In the genomic region with DNA sequence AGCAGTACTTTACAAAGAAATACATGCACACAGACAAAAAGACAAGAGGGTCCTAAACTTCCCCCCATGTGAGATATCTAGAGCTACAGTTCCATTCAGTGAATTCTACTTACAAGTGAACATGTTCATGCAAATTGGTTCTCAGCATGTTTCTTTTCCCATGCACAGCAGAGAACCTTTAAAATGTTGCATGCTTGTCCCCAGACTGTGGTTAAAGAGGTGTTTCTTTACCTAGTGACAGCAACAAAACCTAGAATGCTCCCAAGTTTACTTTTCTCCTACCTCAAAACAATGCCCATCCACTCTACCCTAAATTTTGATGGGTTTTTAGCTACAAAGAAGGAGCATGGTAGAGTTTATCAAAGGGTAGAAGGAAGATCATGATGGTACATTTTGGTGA, we compare ENCODE assay signal across 17 cellular contexts. TPM values are rescaled to one million over a fixed set of nuclear protein-coding genes. Genes with fewer than 3 reads are reported as not detected.
DNase-seq lines count a peak whose midpoint lies in the region; ATAC-seq and TF ChIP-seq lines count a peak whose summit lies in the region.
"Had no signal": no experiment of that assay in that cellular context is flagged by ENCODE, and none has a peak within 500 bp of the region (broad histone marks: within the 10 kb centered on the region; RNA-seq: fewer than 3 reads in every experiment).

No MANE protein-coding gene starts in this region.

- peaks cover 100% of the 10 kb centered on the region for H3K36me3 ChIP-seq in GM23248 (ENCODE audit: low read depth)
- peaks cover 100% of the 10 kb centered on the region for H3K36me3 ChIP-seq in RWPE2 (ENCODE audit: low read depth)

- no peaks in the 10 kb centered on the region for H3K27me3 Mint-ChIP-seq in endothelial cell (ENCODE audit: unreplicated experiment)
- H3K27me3 Mint-ChIP-seq in progenitor cell of endocrine pancreas = no peaks in the 10 kb centered on the region
- no peaks in the 10 kb centered on the region for H3K27me3 Mint-ChIP-seq in activated CD8-positive, alpha-beta T cell treated with anti-CD3 and anti-CD28 coated beads, Interleukin-2, amount 10 ng/mL, durations not matched to agents 7 days and 5 days (ENCODE audit: low read depth)

- POLR2A ChIA-PET in activated CD8-positive, alpha-beta T cell treated with anti-CD3 and anti-CD28 coated beads, Interleukin-2, amount 10 ng/mL, durations not matched to agents 7 days and 5 days (lab: Charles Lee) = no interaction called here

- H3K27ac ChIP-seq in GM23248 (peak overlapping the region; percentile 68), RWPE2 (ENCODE audit: poor library complexity, severe bottlenecking) (peak overlapping the region; percentile 14)
- H3K27ac ChIP-seq: HL-60 had no signal

- H3K4me1 Mint-ChIP-seq in endothelial cell (ENCODE audit: unreplicated experiment) = no peaks in the 10 kb centered on the region
- peaks cover 5% of the 10 kb centered on the region for H3K4me1 Mint-ChIP-seq in progenitor cell of endocrine pancreas (ENCODE audit: low read depth)
- H3K4me1 Mint-ChIP-seq in activated CD8-positive, alpha-beta T cell treated with anti-CD3 and anti-CD28 coated beads, Interleukin-2, amount 10 ng/mL, durations not matched to agents 7 days and 5 days (ENCODE audit: low read depth) = no peaks in the 10 kb centered on the region

- peaks cover 33% of the 10 kb centered on the region for H4K20me1 ChIP-seq in GM23248 (ENCODE audit: insufficient read depth)

- H3K9me3 ChIP-seq in GM23248 (ENCODE audit: low read depth) = no peaks in the 10 kb centered on the region
- no peaks in the 10 kb centered on the region for H3K9me3 ChIP-seq in RWPE2 (ENCODE audit: severe bottlenecking)

- H3K9me3 Mint-ChIP-seq in endothelial cell (ENCODE audit: unreplicated experiment) (no peaks in the 10 kb centered on the region), progenitor cell of endocrine pancreas (ENCODE audit: low read depth) (no peaks in the 10 kb centered on the region)
- H3K9me3 Mint-ChIP-seq in activated CD8-positive, alpha-beta T cell treated with anti-CD3 and anti-CD28 coated beads, Interleukin-2, amount 10 ng/mL, durations not matched to agents 7 days and 5 days (ENCODE audit: insufficient read depth) = no peaks in the 10 kb centered on the region
- H3K9me3 Mint-ChIP-seq: CD14-positive monocyte; CD8-positive, alpha-beta T cell had no signal

- H3K27me3 ChIP-seq in GM23248 (replicated peaks; ENCODE audit: insufficient read depth) = no peaks in the 10 kb centered on the region
- no peaks in the 10 kb centered on the region for H3K27me3 ChIP-seq in RWPE2 (ENCODE audit: insufficient read depth, poor library complexity, severe bottlenecking)

- CTCF ChIA-PET in activated CD8-positive, alpha-beta T cell treated with anti-CD3 and anti-CD28 coated beads, Interleukin-2, amount 10 ng/mL, durations not matched to agents 7 days and 5 days (lab: Charles Lee) = no interaction called here

- H3K4me2 ChIP-seq in GM23248 (ENCODE audit: unreplicated experiment) = no peak overlapping the region
- H3K4me2 ChIP-seq: GM23338 had no signal

- H3F3A ChIP-seq in GM23248 (ENCODE audit: insufficient read depth) = peaks cover 99% of the 10 kb centered on the region

- no peak overlapping the region for H3K4me3 ChIP-seq in GM23248
- H3K4me3 ChIP-seq in RWPE2 (ENCODE audit: severe bottlenecking) = no peak overlapping the region
- H3K4me3 ChIP-seq: GM23338, K562 had no signal

- H3K4me1 ChIP-seq in GM23248 (ENCODE audit: insufficient read depth) (peaks cover 10% of the 10 kb centered on the region; the same call in 1 of the 2 replicates), RWPE2 (ENCODE audit: insufficient read depth, poor library complexity, severe bottlenecking) (no peaks in the 10 kb centered on the region)

- DNase-seq in GM23248 (no peak), RWPE2 (ENCODE audit: low spot score) (no peak), endothelial cell (ENCODE audit: low spot score) (no peak), progenitor cell of endocrine pancreas (ENCODE audit: low spot score, unreplicated experiment) (no peak)
- no peak for DNase-seq in activated CD8-positive, alpha-beta T cell treated with anti-CD3 and anti-CD28 coated beads, Interleukin-2, amount 10 ng/mL, durations not matched to agents 7 days and 5 days
- DNase-seq: CD8-positive, alpha-beta T cell; COR-L47; DMS153; DMS79 treated with DMSO at 0.1 percent for 48 hours; GDM1; H7 had no signal

- no peak overlapping the region for H2AFZ ChIP-seq in GM23248
- H2AFZ ChIP-seq: GM23338 had no signal

- ATAC-seq in RWPE2 (ENCODE audit: low read depth) (no peak), GM21737 (IDR thresholded peaks at IDR 0.05; ENCODE audit: unreplicated experiment) (no peak), HG03095 (IDR thresholded peaks at IDR 0.05; ENCODE audit: unreplicated experiment) (no peak)
- ATAC-seq in activated CD8-positive, alpha-beta T cell treated with anti-CD3 and anti-CD28 coated beads, Interleukin-2, amount 10 ng/mL, durations not matched to agents 7 days and 5 days = no peak
- ATAC-seq: CD8-positive, alpha-beta T cell; GM23338; K562 had no signal

- H3K4me3 Mint-ChIP-seq in endothelial cell (ENCODE audit: unreplicated experiment) = peak overlapping the region; percentile 42
- no peak overlapping the region for H3K4me3 Mint-ChIP-seq in progenitor cell of endocrine pancreas (ENCODE audit: low read depth)
- H3K4me3 Mint-ChIP-seq in activated CD8-positive, alpha-beta T cell treated with anti-CD3 and anti-CD28 coated beads, Interleukin-2, amount 10 ng/mL, durations not matched to agents 7 days and 5 days = no peak overlapping the region
- H3K4me3 Mint-ChIP-seq: CD14-positive monocyte; CD8-positive, alpha-beta T cell; GM23338 had no signal

- peaks cover 6% of the 10 kb centered on the region; the same call in 1 of the 2 replicates for H3K79me2 ChIP-seq in GM23248 (ENCODE audit: insufficient read depth)

- H3K36me3 Mint-ChIP-seq in endothelial cell (ENCODE audit: low read depth, unreplicated experiment) (peaks cover 59% of the 10 kb centered on the region), progenitor cell of endocrine pancreas (ENCODE audit: insufficient read depth) (peaks cover 56% of the 10 kb centered on the region)
- H3K36me3 Mint-ChIP-seq in activated CD8-positive, alpha-beta T cell treated with anti-CD3 and anti-CD28 coated beads, Interleukin-2, amount 10 ng/mL, durations not matched to agents 7 days and 5 days (ENCODE audit: low read depth) = no peaks in the 10 kb centered on the region
- H3K36me3 Mint-ChIP-seq: CD14-positive monocyte; CD8-positive, alpha-beta T cell had no signal

- TF ChIP-seq CTCF in RWPE2 (IDR thresholded peaks at IDR 0.05; ENCODE audit: poor library complexity, severe bottlenecking) = no peak
- TF ChIP-seq CTCF in endothelial cell (IDR thresholded peaks at IDR 0.05; ENCODE audit: unreplicated experiment) = no peak
- no peak for TF ChIP-seq CTCF in progenitor cell of endocrine pancreas (IDR thresholded peaks at IDR 0.05; ENCODE audit: unreplicated experiment)

- in situ Hi-C loops in GM23248 (cut with MboI) = no loop called here

- H3K27ac Mint-ChIP-seq in endothelial cell (ENCODE audit: unreplicated experiment) = no peak overlapping the region
- H3K27ac Mint-ChIP-seq in progenitor cell of endocrine pancreas = peak overlapping the region; percentile 81
- no peak overlapping the region for H3K27ac Mint-ChIP-seq in activated CD8-positive, alpha-beta T cell treated with anti-CD3 and anti-CD28 coated beads, Interleukin-2, amount 10 ng/mL, durations not matched to agents 7 days and 5 days
- H3K27ac Mint-ChIP-seq: CD8-positive, alpha-beta T cell; GM23338 had no signal

- H3K9ac ChIP-seq in GM23248 = peak overlapping the region; percentile 30

- no peaks in the 10 kb centered on the region for H3K9me2 ChIP-seq in GM23248 (ENCODE audit: insufficient read depth)

RNA-seq across cellular contexts. Expression of gene FN1, which starts 43.7 kb away (rescaled TPM):
- 33,406 and 36,331 TPM in 2 replicates for total RNA-seq in GM23248 (2014; rRNA removed; shearing (Covaris generic))
- polyA plus RNA-seq in GM23248 (2016; fragmentation: Nextera tagmentation; extraction: Ambion mirVana) = 19,771 and 20,647 TPM in 2 replicates
- 1,159 TPM for total RNA-seq in endothelial cell (ENCODE audit: unreplicated experiment)
- 2,640 and 2,744 TPM in 2 replicates for total RNA-seq in progenitor cell of endocrine pancreas
- under 1 TPM in 1 of 2 experiments, not detected in 1; 0.21 TPM for total RNA-seq in activated CD8-positive, alpha-beta T cell treated with anti-CD3 and anti-CD28 coated beads, Interleukin-2, amount 10 ng/mL, durations not matched to agents 7 days and 5 days
- total RNA-seq: CD8-positive, alpha-beta T cell had no signal

Comparison
In these comparisons a context has a peak if more than half of its experiments do, and no peak if none do; other contexts are left out.
1. RNA of gene FN1, which starts 43.7 kb away (total RNA-seq): 33,406 to 36,331 TPM in GM23248, 2,640 to 2,744 TPM in progenitor cell of endocrine pancreas and 1,159 TPM in endothelial cell (single experiment); 0.21 TPM in activated CD8-positive, alpha-beta T cell treated with anti-CD3 and anti-CD28 coated beads, Interleukin-2, amount 10 ng/mL, durations not matched to agents 7 days and 5 days; every median in the first group is over 100 times any median in the second.